10 cellular contexts compared by ENCODE assay signal in the genomic region with DNA sequence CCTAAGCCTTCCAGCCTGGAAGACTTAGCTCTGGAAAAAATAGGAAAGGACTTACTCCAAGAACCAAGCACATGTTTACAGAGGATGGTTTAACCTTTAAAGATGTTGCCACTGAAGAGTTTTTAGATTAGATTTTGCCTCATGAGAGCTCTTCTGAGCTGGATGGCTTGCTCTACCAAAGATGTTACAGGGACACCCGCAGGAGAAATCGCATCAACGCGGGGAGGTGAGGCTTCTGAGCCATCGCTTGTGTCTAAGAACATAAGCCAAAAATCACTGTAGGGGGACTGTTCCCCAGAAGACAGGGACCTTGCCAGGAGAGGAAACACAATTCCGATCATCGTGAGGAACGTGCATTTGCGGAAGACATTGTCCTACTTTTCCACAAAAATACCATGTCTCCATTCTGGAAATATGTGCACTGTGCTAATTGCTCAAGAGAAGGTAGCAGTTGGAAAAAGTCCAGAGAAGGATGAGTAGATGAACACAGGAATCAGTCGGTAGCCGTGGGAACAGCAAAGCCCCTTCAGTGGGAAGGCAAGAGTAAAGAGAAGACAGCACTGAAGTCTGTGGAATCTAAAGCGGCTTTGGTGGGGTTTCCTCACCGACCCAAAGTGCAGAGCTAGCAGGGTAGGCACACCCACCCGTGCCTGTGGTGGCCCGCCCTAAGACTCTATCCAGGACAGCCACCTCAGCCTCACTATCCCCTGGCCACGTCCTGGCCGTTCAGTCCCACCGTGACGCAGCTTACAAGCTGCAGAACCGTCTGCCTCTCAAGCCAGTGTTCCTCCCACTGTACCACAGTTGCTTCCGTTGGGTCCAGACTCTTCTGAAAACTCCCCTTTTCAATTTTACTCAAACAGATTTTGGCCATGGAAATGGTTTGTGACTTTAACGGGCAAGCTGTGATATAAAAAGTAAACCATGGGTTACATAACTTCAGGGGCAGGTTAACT.
A peak's percentile ranks its signal among the peaks of the same experiment; 100 is the strongest.
DNase-seq lines count a peak whose midpoint lies in the region; ATAC-seq and TF ChIP-seq lines count a peak whose summit lies in the region.
"Had no signal": no experiment of that assay in that cellular context is flagged by ENCODE, and none has a peak within 500 bp of the region (broad histone marks: within the 10 kb centered on the region; RNA-seq: fewer than 3 reads in every experiment).

No MANE protein-coding gene starts in this region.

- H3K36me3 Mint-ChIP-seq in CD4-positive, CD25-positive, alpha-beta regulatory T cell: no peaks in the 10 kb centered on the region

- no peaks in the 10 kb centered on the region for H3K27me3 Mint-ChIP-seq in CD4-positive, CD25-positive, alpha-beta regulatory T cell
- H3K27me3 Mint-ChIP-seq: activated CD4-positive, alpha-beta memory T cell treated with anti-CD3 and anti-CD28 coated beads, Interleukin-2, amount 10 ng/mL, durations not matched to agents 7 days and 5 days had no signal

- in situ Hi-C loops in mammary epithelial cell (cut with MboI; ENCODE audit: low sequenced_read_pairs in 2 of 2): no loop called here

- BruUV-seq in mammary epithelial cell (replicated peaks; lab: Mats Ljungman, UMichigan): TSS peak; percentile 20

- TF ChIP-seq CTCF in mammary epithelial cell (conservative IDR thresholded peaks at IDR 0.05 in 1 of 2, IDR thresholded peaks at IDR 0.05 in 1 of 2; ENCODE audit: extremely low read depth in 1 of 2, insufficient read depth in 1 of 2, low read depth in 1 of 2, low read length in 2 of 2) (no peak), neutrophil (IDR thresholded peaks at IDR 0.05) (no peak)

- no peaks in the 10 kb centered on the region for H3K27me3 ChIP-seq in CD4-positive, CD25-positive, alpha-beta regulatory T cell (ENCODE audit: control insufficient read depth, insufficient read depth, low read length)
- no peaks in the 10 kb centered on the region for H3K27me3 ChIP-seq in mammary epithelial cell (ENCODE audit: insufficient read depth, low read length)
- H3K27me3 ChIP-seq in neutrophil: no peaks in the 10 kb centered on the region

- H3K4me3 Mint-ChIP-seq in CD4-positive, CD25-positive, alpha-beta regulatory T cell: peak overlapping the region in 1 of 4 donors; percentile 21
- H3K4me3 Mint-ChIP-seq: activated CD4-positive, alpha-beta memory T cell treated with anti-CD3 and anti-CD28 coated beads, Interleukin-2, amount 10 ng/mL, durations not matched to agents 7 days and 5 days had no signal

- CTCF ChIA-PET in mammary epithelial cell (lab: Charles Lee; ENCODE audit: low non-redundant PET): interaction anchor here (0.6 kb wide), 1 partner anchor 1087 kb away, joined by 5 read pairs; no protein-coding TSS in a partner anchor

- dilution Hi-C loops in mammary epithelial cell (cut with HindIII; ENCODE audit: low sequenced_read_pairs): no loop called here

- ATAC-seq in CD4-positive, CD25-positive, alpha-beta regulatory T cell (ENCODE audit: low read depth in 2 of 2): peak in 1 of 2 donors; percentile 19
- ATAC-seq in HG02938 (IDR thresholded peaks at IDR 0.05; ENCODE audit: unreplicated experiment) (no peak), GM21576 (IDR thresholded peaks at IDR 0.05; ENCODE audit: unreplicated experiment) (no peak), HG02852 (IDR thresholded peaks at IDR 0.05; ENCODE audit: unreplicated experiment) (no peak)

- no peak overlapping the region for H3K27ac ChIP-seq in CD4-positive, CD25-positive, alpha-beta regulatory T cell (ENCODE audit: insufficient read depth, low read length, poor library complexity, severe bottlenecking)
- H3K27ac ChIP-seq in mammary epithelial cell (ENCODE audit: insufficient read depth, low read depth, low read length) (peak overlapping the region; percentile 76), neutrophil (peak overlapping the region; percentile 75)

- no peaks in the 10 kb centered on the region for H3K9me3 Mint-ChIP-seq in CD4-positive, CD25-positive, alpha-beta regulatory T cell
- H3K9me3 Mint-ChIP-seq: activated CD4-positive, alpha-beta memory T cell treated with anti-CD3 and anti-CD28 coated beads, Interleukin-2, amount 10 ng/mL, durations not matched to agents 7 days and 5 days had no signal

- peaks cover 13% of the 10 kb centered on the region for H3K4me1 ChIP-seq in CD4-positive, CD25-positive, alpha-beta regulatory T cell (ENCODE audit: control insufficient read depth, insufficient read depth, low read length, poor library complexity, severe bottlenecking)
- H3K4me1 ChIP-seq in mammary epithelial cell (ENCODE audit: insufficient read depth, low read length) (peaks cover 39% of the 10 kb centered on the region), neutrophil (ENCODE audit: control insufficient read depth in 1 of 2, insufficient read depth in 1 of 2, low read depth in 1 of 2, low read length in 1 of 2) (peaks cover 11 to 14% of the 10 kb centered on the region in 2 experiments)

- 99% methylated on average over 17 of the region's 22 CpGs for WGBS in mammary epithelial cell (ENCODE audit: low coverage, missing lambda C conversion rate)

- no peak overlapping the region for H3K4me3 ChIP-seq in CD4-positive, CD25-positive, alpha-beta regulatory T cell (ENCODE audit: low read depth, low read length)
- no peak overlapping the region for H3K4me3 ChIP-seq in mammary epithelial cell (replicated peaks in 1 of 3; ENCODE audit: insufficient read depth in 1 of 3, low read depth in 2 of 3, low read length in 3 of 3)
- no peak overlapping the region for H3K4me3 ChIP-seq in neutrophil (ENCODE audit: low read depth in 1 of 2, low read length in 1 of 2)

- intact Hi-C loops in mammary epithelial cell (cut with micrococcal nuclease): loop anchor here (2.0 to 10.0 kb wide), 2 partner anchors 201 to 333 kb away; partner anchors contain the start of gene NRN1

- peak overlapping the region; percentile 59 for H2AFZ ChIP-seq in mammary epithelial cell (ENCODE audit: low read depth, low read length)

- H3K36me3 ChIP-seq in CD4-positive, CD25-positive, alpha-beta regulatory T cell (ENCODE audit: control insufficient read depth, insufficient read depth, low read length): no peaks in the 10 kb centered on the region
- H3K36me3 ChIP-seq in mammary epithelial cell (ENCODE audit: insufficient read depth, low read length) (no peaks in the 10 kb centered on the region), neutrophil (no peaks in the 10 kb centered on the region)

- H4K20me1 ChIP-seq in mammary epithelial cell (ENCODE audit: insufficient read depth, low read length): no peaks in the 10 kb centered on the region

- no peaks in the 10 kb centered on the region for H3K9me3 ChIP-seq in CD4-positive, CD25-positive, alpha-beta regulatory T cell (ENCODE audit: control insufficient read depth in 2 of 2, low read length in 2 of 2)
- H3K9me3 ChIP-seq in mammary epithelial cell (replicated peaks; ENCODE audit: insufficient read depth, low read length) (no peaks in the 10 kb centered on the region), neutrophil (no peaks in the 10 kb centered on the region)

- H3K4me1 Mint-ChIP-seq in CD4-positive, CD25-positive, alpha-beta regulatory T cell: peaks cover 16 to 52% (median 32%) of the 10 kb centered on the region in 4 donors

- H3K9ac ChIP-seq in mammary epithelial cell (ENCODE audit: insufficient read depth, low read length): no peak overlapping the region

- H3K27ac Mint-ChIP-seq in CD4-positive, CD25-positive, alpha-beta regulatory T cell: peak overlapping the region; percentile 83 to 90 (median 87)

- no peak overlapping the region for H3K4me2 ChIP-seq in mammary epithelial cell (ENCODE audit: insufficient read depth, low read depth, low read length)

- no peaks in the 10 kb centered on the region for H3K79me2 ChIP-seq in mammary epithelial cell (ENCODE audit: insufficient read depth, low read length)

- DNase-seq in CD4-positive, CD25-positive, alpha-beta regulatory T cell: peak in 1 of 3 donors; percentile 39
- peak; percentile 45 for DNase-seq in M059J (ENCODE audit: low read depth)
- DNase-seq in mammary epithelial cell: no peak
- no peak for DNase-seq in activated CD4-positive, CD25-positive, alpha-beta regulatory T cell (lab: John Stamatoyannopoulos, UW)
- DNase-seq: activated CD4-positive, alpha-beta memory T cell treated with anti-CD3 and anti-CD28 coated beads, Interleukin-2, amount 10 ng/mL, durations not matched to agents 7 days and 5 days; NCI-H2081 had no signal
